Comparison of ENCODE assay signal across 34 cellular contexts in genomic region chr3:143361589-143361988, GRCh38.
"Had no signal": no experiment of that assay in that cellular context is flagged by ENCODE, and none has a peak within 500 bp of the region (broad histone marks: within the 10 kb centered on the region; RNA-seq: fewer than 3 reads in every experiment).

No MANE protein-coding gene starts in this region.

- H3K27me3 ChIP-seq: adrenal gland, MG63 had no signal

- ATAC-seq: activated T-cell treated with anti-CD3 and anti-CD28 coated beads, Interleukin-2, amount 50 U/mL, for 4 hours; Right ventricle myocardium inferior; SK-N-SH treated with all-trans-retinoic acid at 6 μM for 48 hours; T-cell had no signal

- H3K36me3 Mint-ChIP-seq: activated naive CD4-positive, alpha-beta T cell treated with anti-CD3 and anti-CD28 coated beads, Interleukin-2, amount 50 U/mL, for 72 hours; brain had no signal

- H3K27ac ChIP-seq: adrenal gland, PC-9, RWPE1 had no signal

- H3K4me3 Mint-ChIP-seq: activated CD4-positive, alpha-beta memory T cell treated with anti-CD3 and anti-CD28 coated beads for 36 hours; activated naive CD4-positive, alpha-beta T cell treated with anti-CD3 and anti-CD28 coated beads for 36 hours; activated T-cell treated with anti-CD3 and anti-CD28 coated beads, Interleukin-2, amount 50 U/mL, for 4 hours; activated T-helper 1 cell treated with anti-CD3 and anti-CD28 coated beads, Interleukin-12 subunit alpha, Interleukin-12 subunit beta, Interleukin-2, Interleukin-4 antibody, amounts not matched to agents 30 ng/mL and 10 ng/mL and 1 ng/mL, durations not matched to agents 14 hours and 24 hours and 36 hours; brain had no signal

- H3K9me3 Mint-ChIP-seq: activated CD4-positive, alpha-beta memory T cell treated with anti-CD3 and anti-CD28 coated beads for 36 hours; activated naive CD4-positive, alpha-beta T cell treated with anti-CD3 and anti-CD28 coated beads for 36 hours; activated T-cell treated with anti-CD3 and anti-CD28 coated beads, Interleukin-2, amount 50 U/mL, for 4 hours; activated T-helper 1 cell treated with anti-CD3 and anti-CD28 coated beads, Interleukin-12 subunit alpha, Interleukin-12 subunit beta, Interleukin-2, Interleukin-4 antibody, amounts not matched to agents 30 ng/mL and 10 ng/mL and 1 ng/mL, durations not matched to agents 14 hours and 24 hours and 36 hours; T-cell had no signal

- H3K27ac Mint-ChIP-seq: activated CD4-positive, alpha-beta memory T cell treated with anti-CD3 and anti-CD28 coated beads for 36 hours; activated naive CD4-positive, alpha-beta T cell treated with anti-CD3 and anti-CD28 coated beads for 36 hours; activated T-helper 1 cell treated with anti-CD3 and anti-CD28 coated beads, Interleukin-12 subunit alpha, Interleukin-12 subunit beta, Interleukin-2, Interleukin-4 antibody, amounts not matched to agents 30 ng/mL and 10 ng/mL and 1 ng/mL, durations not matched to agents 14 hours and 24 hours and 36 hours had no signal

- H3K4me2 ChIP-seq: PC-9 had no signal

- H3K4me1 ChIP-seq: adrenal gland had no signal

- H2AFZ ChIP-seq: PC-9 had no signal

- DNase-seq: activated CD4-positive, alpha-beta memory T cell treated with anti-CD3 and anti-CD28 coated beads for 36 hours; activated CD4-positive, alpha-beta T cell treated with anti-CD3 and anti-CD28 coated beads for 4 hours; activated CD4-positive, alpha-beta T cell treated with anti-CD3 and anti-CD28 coated beads, Interleukin-2, amount 50 U/mL, for 1 hour; activated CD8-positive, alpha-beta memory T cell treated with anti-CD3 and anti-CD28 coated beads, Interleukin-2, amount 50 U/mL, for 4 hours; activated gamma-delta T cell treated with Interleukin-2 at 50 U/mL for 16 hours; activated naive CD4-positive, alpha-beta T cell treated with anti-CD3 and anti-CD28 coated beads for 36 hours; activated T-cell treated with anti-CD3 and anti-CD28 coated beads for 4 hours; activated T-cell treated with anti-CD3 and anti-CD28 coated beads, Interleukin-2, amount 50 U/mL, for 4 hours; adrenal gland; central memory CD4-positive, alpha-beta T cell; Karpas-422; MG63; NCI-H1048; NCI-H1105 treated with DMSO at 0.1 percent for 48 hours; NCI-H1436; NCI-H1694; NCI-H1930; NCI-H2081 treated with DMSO at 0.1 percent for 48 hours; NCI-H345; NCI-H524 treated with DMSO at 0.1 percent for 48 hours; NK-92 treated with Interleukin-12 subunit alpha and Interleukin-12 subunit beta, amount 100 ng/mL, for 24 hours; PC-9; SIG-M5; T-cell had no signal

- H3K4me3 ChIP-seq: adrenal gland, MG63, PC-9 had no signal

- H3K27me3 Mint-ChIP-seq: activated CD4-positive, alpha-beta memory T cell treated with anti-CD3 and anti-CD28 coated beads for 36 hours; brain; T-cell had no signal

- H3K9me3 ChIP-seq: adrenal gland, MG63 had no signal

- H3K36me3 ChIP-seq: adrenal gland, MG63 had no signal

- FAIRE-seq: bronchial epithelial cell, colon, RCC 7860, TTC549 had no signal
